Comparison of ENCODE assay signal across 21 cellular contexts in the genomic region with DNA sequence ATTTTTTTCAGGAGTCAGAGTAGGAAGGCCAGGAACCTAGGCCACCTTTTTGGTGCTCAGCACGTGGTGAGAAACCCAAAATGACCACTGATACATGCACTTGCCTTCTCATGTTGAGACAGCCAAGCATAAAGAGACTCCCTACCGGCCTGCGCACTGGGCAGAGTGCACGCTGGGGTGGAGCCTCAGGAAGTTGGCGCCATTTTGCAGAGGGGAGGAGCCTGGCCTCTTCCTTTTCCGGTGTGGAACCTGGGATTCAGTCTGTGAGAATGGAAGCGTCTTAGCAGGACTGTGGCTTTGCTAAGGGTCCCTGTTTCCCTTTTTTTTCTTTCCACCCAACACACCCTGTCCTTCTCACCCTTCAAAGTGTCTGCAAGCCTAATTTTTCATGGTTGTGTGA.
DNase-seq lines count a peak whose midpoint lies in the region; ATAC-seq, FAIRE-seq and TF ChIP-seq lines count a peak whose summit lies in the region.
"Had no signal": no experiment of that assay in that cellular context is flagged by ENCODE, and none has a peak within 500 bp of the region (broad histone marks: within the 10 kb centered on the region; RNA-seq: fewer than 3 reads in every experiment).

No MANE protein-coding gene starts in this region.

- H3K4me2 ChIP-seq in mesendoderm (ENCODE audit: low read length), result no peak overlapping the region
- H3K4me2 ChIP-seq: KMS-11 had no signal

- H3K27ac Mint-ChIP-seq in immature natural killer cell, result peak overlapping the region; percentile 77 to 98 (median 84)

- ATAC-seq in left lobe of liver, result no peak

- H3K4me3 ChIP-seq in mesendoderm (ENCODE audit: low read length), result no peak overlapping the region

- H4K5ac ChIP-seq in mesendoderm (ENCODE audit: low read length), result no peak overlapping the region

- no peak overlapping the region for H3K23ac ChIP-seq in mesendoderm (ENCODE audit: low read length)

- no peak overlapping the region for H2BK5ac ChIP-seq in mesendoderm (ENCODE audit: low read length)

- no peak overlapping the region for H3K18ac ChIP-seq in mesendoderm (ENCODE audit: low read length)

- H2BK120ac ChIP-seq in mesendoderm (ENCODE audit: low read depth, low read length), result no peak overlapping the region

- no peaks in the 10 kb centered on the region for H3K36me3 ChIP-seq in mesendoderm (ENCODE audit: control insufficient read depth, insufficient read depth, low read length)

- H3K27ac ChIP-seq in mesendoderm (ENCODE audit: low read depth, low read length), result no peak overlapping the region
- H3K27ac ChIP-seq: KMS-11 had no signal

- no peaks in the 10 kb centered on the region for H3K79me2 ChIP-seq in mesendoderm (ENCODE audit: control insufficient read depth, insufficient read depth, low read length)

- 0 out of 2 replicates have a peak, but pooled peaks have one; percentile 47 for TF ChIP-seq POLR2A in GM12891 (IDR thresholded peaks at IDR 0.05; ENCODE audit: low read depth, low read length)

- H3K9me3 Mint-ChIP-seq in immature natural killer cell, result no peaks in the 10 kb centered on the region
- H3K9me3 Mint-ChIP-seq: CD8-positive, alpha-beta memory T cell had no signal

- H3K27me3 Mint-ChIP-seq in immature natural killer cell (ENCODE audit: low read depth in 3 of 3), result peaks cover 3 to 5% (median 4%) of the 10 kb centered on the region in 3 donors
- H3K27me3 Mint-ChIP-seq: CD8-positive, alpha-beta memory T cell had no signal

- H2BK15ac ChIP-seq in mesendoderm (replicated peaks; ENCODE audit: low read depth), result no peak overlapping the region

- DNase-seq in GM12891 (ENCODE audit: insufficient read length, low spot score) (no peak), SK-N-DZ (ENCODE audit: low spot score) (peak; percentile 5), immature natural killer cell (no peak), urothelium cell line (ENCODE audit: low spot score) (no peak), HUDEP-2 (lab: John Stamatoyannopoulos, UW; ENCODE audit: unreplicated experiment in 76 of 76) (no peak), mesendoderm (no peak), left lobe of liver (ENCODE audit: low spot score) (no peak)
- DNase-seq: C1 segment of cervical spinal cord; CD8-positive, alpha-beta memory T cell; DMS79 treated with DMSO at 0.1 percent for 48 hours; GF-D8; IMR-90; MM.1S; NCI-H2029; NCI-H526 treated with DMSO at 0.1 percent for 48 hours; Right ventricle myocardium superior; RPMI8226 had no signal

- WGBS in mesendoderm (ENCODE audit: extremely low coverage, insufficient coverage, low lambda C conversion rate), result no CpG with 5 or more reads among the region's 7 CpGs

- no peak overlapping the region for H4K8ac ChIP-seq in mesendoderm (ENCODE audit: low read depth, low read length)

- FAIRE-seq in GM12891 (lab: Jason Lieb, UNC) (no peak), urothelium cell line (lab: Jason Lieb, UNC) (peak; percentile 9)
- FAIRE-seq: GM12892, H54, HTR-8/SVneo had no signal

- H3K9ac ChIP-seq in mesendoderm (ENCODE audit: low read length), result no peak overlapping the region
- H3K9ac ChIP-seq: KMS-11 had no signal

- H3K4me3 Mint-ChIP-seq in immature natural killer cell, result peak overlapping the region in 2 of 5 donors; percentile 5 to 23
- H3K4me3 Mint-ChIP-seq: CD8-positive, alpha-beta memory T cell had no signal

- H3K4ac ChIP-seq in mesendoderm (ENCODE audit: low read depth, low read length), result no peak overlapping the region

- no peaks in the 10 kb centered on the region for H3K4me1 ChIP-seq in mesendoderm (ENCODE audit: control insufficient read depth, low read depth, low read length)

- H3K4me1 Mint-ChIP-seq in immature natural killer cell, result peaks cover 93 to 99% of the 10 kb centered on the region in 2 donors

- no peaks in the 10 kb centered on the region for H3K27me3 ChIP-seq in mesendoderm (ENCODE audit: insufficient read depth, low read length, poor library complexity)

- no peaks in the 10 kb centered on the region for H3K79me1 ChIP-seq in mesendoderm (ENCODE audit: low read length)

- H2AK5ac ChIP-seq in mesendoderm (ENCODE audit: low read length), result no peak overlapping the region

- H3K36me3 Mint-ChIP-seq in immature natural killer cell, result peaks cover 5 to 7% (median 6%) of the 10 kb centered on the region in 3 donors

- H3K56ac ChIP-seq in mesendoderm (ENCODE audit: low read length), result no peak overlapping the region

TF ChIP-seq in GM12891, 5 proteins besides CTCF, POLR2A, EP300 and RAD21:
- TF ChIP-seq TAF1 (IDR thresholded peaks at IDR 0.05; ENCODE audit: low read depth, low read length) (no peak), POLR2AphosphoS5 (IDR thresholded peaks at IDR 0.05; ENCODE audit: low read depth, low read length) (peak; percentile 51; the same call in 1 of the 2 replicates), PAX5 (IDR thresholded peaks at IDR 0.05; ENCODE audit: insufficient read depth, low read length, severe bottlenecking) (no peak), SPI1 (IDR thresholded peaks at IDR 0.05; ENCODE audit: low read depth, low read length) (no peak), POU2F2 (IDR thresholded peaks at IDR 0.05; ENCODE audit: low read depth, low read length) (no peak)
